ENCODE assay signal across 9 cellular contexts in genomic region chr1:207088731-207089626, GRCh38. TPM values are rescaled to one million over a fixed set of nuclear protein-coding genes. Genes with fewer than 3 reads are reported as not detected.
DNase-seq lines count a peak whose midpoint lies in the region; ATAC-seq, FAIRE-seq and TF ChIP-seq lines count a peak whose summit lies in the region.
"Had no signal": no experiment of that assay in that cellular context is flagged by ENCODE, and none has a peak within 500 bp of the region (broad histone marks: within the 10 kb centered on the region; RNA-seq: fewer than 3 reads in every experiment).

C4BPB (plus strand) TSS chr1:207088860; CDS start chr1:207089532, 672 bp downstream.

- H3K4me3 Mint-ChIP-seq in T-helper 17 cell = peak within 1 kb of the TSS; percentile 21

- H3K9me3 ChIP-seq in T-helper 17 cell (ENCODE audit: control insufficient read depth, low read length, poor library complexity, severe bottlenecking) (no peaks in the 10 kb centered on the region), left lung (no peaks in the 10 kb centered on the region), aorta (ENCODE audit: control insufficient read depth, low read length) (no peaks in the 10 kb centered on the region), WERI-Rb-1 (ENCODE audit: severe bottlenecking) (no peaks in the 10 kb centered on the region)

- H3K27me3 Mint-ChIP-seq in T-helper 17 cell = peaks cover 28% of the 10 kb centered on the region

- ATAC-seq in T-helper 17 cell (peak; percentile 81), left lung (peak; percentile 47), aorta (ENCODE audit: low FRiP score) (peak; percentile 52), HG03280 (IDR thresholded peaks at IDR 0.05; ENCODE audit: unreplicated experiment) (no peak)

- 87 to 88% methylated on average over 9 of the region's 9 CpGs for WGBS in aorta, 2 donors

- H3K27me3 ChIP-seq in left lung (no peaks in the 10 kb centered on the region), aorta (ENCODE audit: control insufficient read depth in 1 of 2, insufficient read depth in 2 of 2, low read length in 1 of 2) (no peaks in the 10 kb centered on the region), WERI-Rb-1 (ENCODE audit: insufficient read depth, low read depth, severe bottlenecking) (peaks cover 100% of the 10 kb centered on the region)

- H3K36me3 Mint-ChIP-seq in T-helper 17 cell (ENCODE audit: low read depth) = peaks cover 2% of the 10 kb centered on the region

- TF ChIP-seq CTCF in left lung (IDR thresholded peaks at IDR 0.05) (no peak), WERI-Rb-1 (IDR thresholded peaks at IDR 0.05; ENCODE audit: low read depth, low read length) (no peak)

- H3K4me1 ChIP-seq in left lung (peaks cover 0 to 23% of the 10 kb centered on the region in 2 donors), aorta (ENCODE audit: control insufficient read depth in 1 of 2, insufficient read depth in 2 of 2, low read length in 2 of 2) (peaks cover 0 to 1% of the 10 kb centered on the region in 2 donors)

- DNase-seq in stimulated activated naive CD4-positive, alpha-beta T cell (lab: John Stamatoyannopoulos, UW) = peak in 5 of 6 experiments; percentile 13 to 54 (median 36)
- no peak for DNase-seq in stimulated activated naive CD4-positive, alpha-beta T cell treated with Interleukin-2 at 50 U/mL for 16 hours (lab: John Stamatoyannopoulos, UW)
- DNase-seq in T-helper 17 cell (no peak), left lung (no peak), aorta (no peak), WERI-Rb-1 (no peak), frontal cortex (ENCODE audit: low spot score in 2 of 2) (no peak)
- DNase-seq: stimulated activated CD4-positive, alpha-beta T cell treated with anti-CD3 and anti-CD28 coated beads, Interleukin-15, amount 100 ng/mL, for 24 hours had no signal

- H3K4me1 Mint-ChIP-seq in T-helper 17 cell = peaks cover 13% of the 10 kb centered on the region

- H3K27ac ChIP-seq in left lung (no peak within 1 kb of the TSS), aorta (ENCODE audit: low read depth in 1 of 2, low read length in 2 of 2) (no peak within 1 kb of the TSS), WERI-Rb-1 (no peak within 1 kb of the TSS)

- intact Hi-C loops in left lung (cut with DNase I) = loop anchor here in 1 of 2 donors (10.0 kb wide), 1 partner anchor 316 kb away; no protein-coding TSS in a partner anchor
- intact Hi-C loops in aorta (cut with DNase I) = no loop called here

- H3K4me3 ChIP-seq in left lung (no peak within 1 kb of the TSS), aorta (ENCODE audit: low read length in 2 of 2) (no peak within 1 kb of the TSS), WERI-Rb-1 (ENCODE audit: low read depth, low read length) (no peak within 1 kb of the TSS)

- H3K36me3 ChIP-seq in left lung = no peaks in the 10 kb centered on the region
- no peaks in the 10 kb centered on the region for H3K36me3 ChIP-seq in aorta (ENCODE audit: control insufficient read depth in 1 of 2, insufficient read depth in 2 of 2, low read length in 1 of 2)
- H3K36me3 ChIP-seq in WERI-Rb-1 = no peaks in the 10 kb centered on the region

- no peak within 1 kb of the TSS for H3K27ac Mint-ChIP-seq in T-helper 17 cell

- FAIRE-seq in frontal cortex (lab: Jason Lieb, UNC) = no peak

RNA-seq across cellular contexts. Expression of gene C4BPB, which starts in this region (rescaled TPM):
- total RNA-seq in T-helper 17 cell = under 1 TPM in 1 of 2 donors, not detected in 1; 0.27 TPM
- total RNA-seq in left lung = 1 to 10 TPM; 4.3 to 6.4 TPM
- 10 to 100 TPM in 1 of 2 donors, under 1 TPM in 1; 0.94 to 10.7 TPM for total RNA-seq in aorta
- polyA plus RNA-seq in aorta = 1 to 10 TPM; 1.7 to 8.6 TPM
- total RNA-seq in frontal cortex = not detected

Comparison
In these comparisons a context has a peak if more than half of its experiments do, and no peak if none do; other contexts are left out.
1. DNase-seq: peak in stimulated activated naive CD4-positive, alpha-beta T cell (5 of 6); none in stimulated activated naive CD4-positive, alpha-beta T cell treated with Interleukin-2 at 50 U/mL for 16 hours (single experiment), T-helper 17 cell (0 of 3), left lung (0 of 2), aorta (0 of 2), WERI-Rb-1 (single experiment) and frontal cortex (0 of 2).
2. Peak in ATAC-seq in T-helper 17 cell; RNA of the gene not detected or under 1 TPM.